1 cellular context compared by ENCODE assay signal in genomic region chr2:218671654-218672566, GRCh38.
TF ChIP-seq lines count a peak whose summit lies in the region.

A gene with protein sequence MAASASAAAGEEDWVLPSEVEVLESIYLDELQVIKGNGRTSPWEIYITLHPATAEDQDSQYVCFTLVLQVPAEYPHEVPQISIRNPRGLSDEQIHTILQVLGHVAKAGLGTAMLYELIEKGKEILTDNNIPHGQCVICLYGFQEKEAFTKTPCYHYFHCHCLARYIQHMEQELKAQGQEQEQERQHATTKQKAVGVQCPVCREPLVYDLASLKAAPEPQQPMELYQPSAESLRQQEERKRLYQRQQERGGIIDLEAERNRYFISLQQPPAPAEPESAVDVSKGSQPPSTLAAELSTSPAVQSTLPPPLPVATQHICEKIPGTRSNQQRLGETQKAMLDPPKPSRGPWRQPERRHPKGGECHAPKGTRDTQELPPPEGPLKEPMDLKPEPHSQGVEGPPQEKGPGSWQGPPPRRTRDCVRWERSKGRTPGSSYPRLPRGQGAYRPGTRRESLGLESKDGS (minus strand): TSS chr2:218672002. CDS start chr2:218671970, 32 bp downstream.
Gene STK36, plus strand, starts transcription at chr2:218672086. Its CDS starts 744 bp downstream, at chr2:218672830.

TF ChIP-seq in SK-N-SH, 30 proteins besides CTCF, POLR2A, EP300 and RAD21 (continued from another document):
- TF ChIP-seq ZBTB33 (IDR thresholded peaks at IDR 0.05; ENCODE audit: borderline replicate concordance, low read depth) (no peak), NRF1 (IDR thresholded peaks at IDR 0.05; ENCODE audit: low read depth, low read length) (no peak), NFIC (IDR thresholded peaks at IDR 0.05; ENCODE audit: borderline replicate concordance) (peak; percentile 5; the same call in 1 of the 2 replicates), ELF1 (IDR thresholded peaks at IDR 0.05) (peak; percentile 87), RXRA (IDR thresholded peaks at IDR 0.05; ENCODE audit: borderline replicate concordance, low read depth) (no peak), YY1 (IDR thresholded peaks at IDR 0.05; ENCODE audit: low read depth) (peak; percentile 94), POLR2AphosphoS5 (IDR thresholded peaks at IDR 0.05; ENCODE audit: low read depth, low read length) (peak; percentile 92), MAX (IDR thresholded peaks at IDR 0.05; ENCODE audit: low read depth) (0 out of 2 replicates have a peak, but pooled peaks have one; percentile 48), TCF12 (IDR thresholded peaks at IDR 0.05) (peak; percentile 13; the same call in 1 of the 2 replicates), TAF1 (IDR thresholded peaks at IDR 0.05; ENCODE audit: borderline replicate concordance, low read depth, low read length) (peak; percentile 91), USF1 (IDR thresholded peaks at IDR 0.05; ENCODE audit: borderline replicate concordance, low read depth) (no peak), GABPA (IDR thresholded peaks at IDR 0.05; ENCODE audit: low read depth) (peak; percentile 95), CHD2 (IDR thresholded peaks at IDR 0.05; ENCODE audit: low read length, partially characterized antibody) (peak; percentile 29), GATA2 (CRISPR knock-in tag; IDR thresholded peaks at IDR 0.05) (no peak), SIN3A (IDR thresholded peaks at IDR 0.05; ENCODE audit: borderline replicate concordance, low read depth, low read length) (peak; percentile 92)
